20 cellular contexts compared by ENCODE assay signal in the genomic region with DNA sequence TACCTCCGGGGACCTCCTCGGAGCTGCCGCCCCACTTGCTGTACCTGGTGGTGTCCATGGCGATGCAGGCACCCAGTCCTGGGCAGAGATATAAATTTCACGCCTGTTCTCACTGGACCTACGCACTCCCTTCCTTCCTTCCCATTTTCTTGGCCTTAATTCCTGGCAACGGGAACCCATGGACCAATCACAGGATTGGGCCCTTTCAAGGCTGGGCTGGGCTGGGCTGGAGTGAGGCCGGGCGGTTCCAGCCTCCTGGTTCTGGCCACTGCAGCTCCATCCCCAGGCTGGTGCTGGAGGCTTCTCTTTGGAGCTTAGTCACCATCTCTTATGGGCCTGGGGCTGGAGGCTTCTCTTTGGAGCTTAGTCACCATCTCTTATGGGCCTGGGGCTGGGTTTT. TPM values are rescaled to one million over a fixed set of nuclear protein-coding genes. Genes with fewer than 3 reads are reported as not detected.
DNase-seq lines count a peak whose midpoint lies in the region; ATAC-seq, FAIRE-seq and TF ChIP-seq lines count a peak whose summit lies in the region.
"Had no signal": no experiment of that assay in that cellular context is flagged by ENCODE, and none has a peak within 500 bp of the region (broad histone marks: within the 10 kb centered on the region; RNA-seq: fewer than 3 reads in every experiment).

A gene with protein sequence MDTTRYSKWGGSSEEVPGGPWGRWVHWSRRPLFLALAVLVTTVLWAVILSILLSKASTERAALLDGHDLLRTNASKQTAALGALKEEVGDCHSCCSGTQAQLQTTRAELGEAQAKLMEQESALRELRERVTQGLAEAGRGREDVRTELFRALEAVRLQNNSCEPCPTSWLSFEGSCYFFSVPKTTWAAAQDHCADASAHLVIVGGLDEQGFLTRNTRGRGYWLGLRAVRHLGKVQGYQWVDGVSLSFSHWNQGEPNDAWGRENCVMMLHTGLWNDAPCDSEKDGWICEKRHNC (minus strand): TSS at position 66 of the 400 bp plus-strand sequence. CDS start 8 bp downstream, at position 58.

- TF ChIP-seq POLR2A in vagina (IDR thresholded peaks at IDR 0.05), result no peak

- no peak within 1 kb of the TSS for H3K27ac Mint-ChIP-seq in activated naive CD8-positive, alpha-beta T cell
- no peak within 1 kb of the TSS for H3K27ac Mint-ChIP-seq in activated naive CD8-positive, alpha-beta T cell treated with anti-CD3 and anti-CD28 coated beads, Interleukin-2, amount 50 U/mL, for 24 hours
- H3K27ac Mint-ChIP-seq in dendritic cell treated with granulocyte-macrophage colony-stimulating factor and Interleukin-4, amounts not matched to agents 40 ng/mL and 50 ng/mL, for 4 days, result peak within 1 kb of the TSS; percentile 90
- H3K27ac Mint-ChIP-seq in memory B cell, result no peak within 1 kb of the TSS
- no peak within 1 kb of the TSS for H3K27ac Mint-ChIP-seq in stimulated activated effector memory CD8-positive, alpha-beta T cell treated with anti-CD3 and anti-CD28 coated beads, Interleukin-12 subunit alpha, Interleukin-12 subunit beta, amount 100 ng/mL, for 72 hours

- ATAC-seq in activated naive CD8-positive, alpha-beta T cell treated with anti-CD3 and anti-CD28 coated beads, Interleukin-2, amount 50 U/mL, for 24 hours, result no peak
- no peak for ATAC-seq in memory B cell (ENCODE audit: low read depth)
- ATAC-seq in stimulated activated effector memory CD8-positive, alpha-beta T cell treated with anti-CD3 and anti-CD28 coated beads, Interleukin-12 subunit alpha, Interleukin-12 subunit beta, amount 100 ng/mL, for 72 hours, result no peak

- no peaks in the 10 kb centered on the region for H3K9me3 Mint-ChIP-seq in activated naive CD8-positive, alpha-beta T cell (ENCODE audit: low read depth)
- H3K9me3 Mint-ChIP-seq in activated naive CD8-positive, alpha-beta T cell treated with anti-CD3 and anti-CD28 coated beads, Interleukin-2, amount 50 U/mL, for 24 hours, result no peaks in the 10 kb centered on the region
- no peaks in the 10 kb centered on the region for H3K9me3 Mint-ChIP-seq in dendritic cell treated with granulocyte-macrophage colony-stimulating factor and Interleukin-4, amounts not matched to agents 40 ng/mL and 50 ng/mL, for 4 days
- no peaks in the 10 kb centered on the region for H3K9me3 Mint-ChIP-seq in memory B cell
- no peaks in the 10 kb centered on the region for H3K9me3 Mint-ChIP-seq in stimulated activated effector memory CD8-positive, alpha-beta T cell treated with anti-CD3 and anti-CD28 coated beads, Interleukin-12 subunit alpha, Interleukin-12 subunit beta, amount 100 ng/mL, for 72 hours

- no peaks in the 10 kb centered on the region for H3K9me3 ChIP-seq in vagina
- H3K9me3 ChIP-seq: HAP-1 had no signal

- no peaks in the 10 kb centered on the region for H3K36me3 ChIP-seq in vagina
- H3K36me3 ChIP-seq: HAP-1 had no signal

- H3K27me3 Mint-ChIP-seq in activated naive CD8-positive, alpha-beta T cell, result peaks cover 23% of the 10 kb centered on the region
- peaks cover 57% of the 10 kb centered on the region for H3K27me3 Mint-ChIP-seq in activated naive CD8-positive, alpha-beta T cell treated with anti-CD3 and anti-CD28 coated beads, Interleukin-2, amount 50 U/mL, for 24 hours
- H3K27me3 Mint-ChIP-seq in dendritic cell treated with granulocyte-macrophage colony-stimulating factor and Interleukin-4, amounts not matched to agents 40 ng/mL and 50 ng/mL, for 4 days, result no peaks in the 10 kb centered on the region
- peaks cover 24% of the 10 kb centered on the region for H3K27me3 Mint-ChIP-seq in memory B cell

- H3K4me3 Mint-ChIP-seq in activated naive CD8-positive, alpha-beta T cell, result peak within 1 kb of the TSS; percentile 5
- H3K4me3 Mint-ChIP-seq in activated naive CD8-positive, alpha-beta T cell treated with anti-CD3 and anti-CD28 coated beads, Interleukin-2, amount 50 U/mL, for 24 hours, result no peak within 1 kb of the TSS
- peak within 1 kb of the TSS; percentile 78 for H3K4me3 Mint-ChIP-seq in dendritic cell treated with granulocyte-macrophage colony-stimulating factor and Interleukin-4, amounts not matched to agents 40 ng/mL and 50 ng/mL, for 4 days
- H3K4me3 Mint-ChIP-seq in memory B cell, result peak within 1 kb of the TSS; percentile 29
- no peak within 1 kb of the TSS for H3K4me3 Mint-ChIP-seq in stimulated activated effector memory CD8-positive, alpha-beta T cell treated with anti-CD3 and anti-CD28 coated beads, Interleukin-12 subunit alpha, Interleukin-12 subunit beta, amount 100 ng/mL, for 72 hours

- H3K4me3 ChIP-seq in vagina, result no peak within 1 kb of the TSS
- H3K4me3 ChIP-seq: HAP-1 had no signal

- H3K4me1 ChIP-seq in vagina, result no peaks in the 10 kb centered on the region
- H3K4me1 ChIP-seq: HAP-1 had no signal

- H3K27me3 ChIP-seq in vagina, result peaks cover 7% of the 10 kb centered on the region

- intact Hi-C loops in dendritic cell treated with granulocyte-macrophage colony-stimulating factor and Interleukin-4, amounts not matched to agents 40 ng/mL and 50 ng/mL, for 4 days (cut with micrococcal nuclease), result loop anchor here (5.0 kb wide), 1 partner anchor 35 kb away; no protein-coding TSS in a partner anchor
- intact Hi-C loops in vagina (cut with DNase I), result no loop called here

- no peak for TF ChIP-seq CTCF in vagina (IDR thresholded peaks at IDR 0.05)

- H3K4me1 Mint-ChIP-seq in activated naive CD8-positive, alpha-beta T cell (ENCODE audit: low read depth), result peaks cover 12% of the 10 kb centered on the region
- peaks cover 17% of the 10 kb centered on the region for H3K4me1 Mint-ChIP-seq in activated naive CD8-positive, alpha-beta T cell treated with anti-CD3 and anti-CD28 coated beads, Interleukin-2, amount 50 U/mL, for 24 hours
- peaks cover 91% of the 10 kb centered on the region for H3K4me1 Mint-ChIP-seq in dendritic cell treated with granulocyte-macrophage colony-stimulating factor and Interleukin-4, amounts not matched to agents 40 ng/mL and 50 ng/mL, for 4 days (ENCODE audit: low read depth)
- peaks cover 15% of the 10 kb centered on the region for H3K4me1 Mint-ChIP-seq in memory B cell
- H3K4me1 Mint-ChIP-seq in stimulated activated effector memory CD8-positive, alpha-beta T cell treated with anti-CD3 and anti-CD28 coated beads, Interleukin-12 subunit alpha, Interleukin-12 subunit beta, amount 100 ng/mL, for 72 hours, result no peaks in the 10 kb centered on the region

- FAIRE-seq in frontal cortex (lab: Jason Lieb, UNC), result no peak

- no peak within 1 kb of the TSS for H3K27ac ChIP-seq in vagina
- H3K27ac ChIP-seq: 22Rv1, RWPE1 had no signal

- no peak for DNase-seq in activated naive CD8-positive, alpha-beta T cell treated with anti-CD3 and anti-CD28 coated beads, Interleukin-2, amount 50 U/mL, for 24 hours
- DNase-seq in memory B cell (ENCODE audit: low spot score in 2 of 2), result no peak
- DNase-seq in activated T-cell treated with anti-CD3 and anti-CD28 coated beads, Interleukin-2, amount 50 U/mL, for 1 hour, result no peak
- no peak for DNase-seq in stimulated activated effector memory CD8-positive, alpha-beta T cell treated with anti-CD3 and anti-CD28 coated beads, Interleukin-12 subunit alpha, Interleukin-12 subunit beta, amount 100 ng/mL, for 72 hours (ENCODE audit: low spot score in 2 of 2)
- DNase-seq in vagina (ENCODE audit: extremely low spot score in 2 of 2), result no peak
- DNase-seq in frontal cortex (ENCODE audit: low spot score in 2 of 2), result no peak
- DNase-seq: AML-193, DMS 273 treated with DMSO at 0.1 percent for 48 hours, DND-41, GDM1, NCI-H1417 treated with DMSO at 0.1 percent for 48 hours, NCI-H187 treated with DMSO at 0.1 percent for 48 hours, NCI-H226, NCI-H524 had no signal

- H3K36me3 Mint-ChIP-seq in activated naive CD8-positive, alpha-beta T cell, result peaks cover 3% of the 10 kb centered on the region
- H3K36me3 Mint-ChIP-seq in activated naive CD8-positive, alpha-beta T cell treated with anti-CD3 and anti-CD28 coated beads, Interleukin-2, amount 50 U/mL, for 24 hours (ENCODE audit: low read depth), result no peaks in the 10 kb centered on the region
- H3K36me3 Mint-ChIP-seq in dendritic cell treated with granulocyte-macrophage colony-stimulating factor and Interleukin-4, amounts not matched to agents 40 ng/mL and 50 ng/mL, for 4 days (ENCODE audit: low read depth), result peaks cover 63% of the 10 kb centered on the region
- peaks cover 6% of the 10 kb centered on the region for H3K36me3 Mint-ChIP-seq in memory B cell
- no peaks in the 10 kb centered on the region for H3K36me3 Mint-ChIP-seq in stimulated activated effector memory CD8-positive, alpha-beta T cell treated with anti-CD3 and anti-CD28 coated beads, Interleukin-12 subunit alpha, Interleukin-12 subunit beta, amount 100 ng/mL, for 72 hours

RNA-seq across cellular contexts. Expression of the gene that starts here (rescaled TPM):
- 0.98 TPM for total RNA-seq in vagina
- 0.82 TPM for total RNA-seq in frontal cortex
- total RNA-seq: M059J had no signal

Comparison
In these comparisons a context has a peak if more than half of its experiments do, and no peak if none do; other contexts are left out.
1. H3K4me3 Mint-ChIP-seq: peak in activated naive CD8-positive, alpha-beta T cell (single experiment), dendritic cell treated with granulocyte-macrophage colony-stimulating factor and Interleukin-4, amounts not matched to agents 40 ng/mL and 50 ng/mL, for 4 days (single experiment) and memory B cell (single experiment); none in activated naive CD8-positive, alpha-beta T cell treated with anti-CD3 and anti-CD28 coated beads, Interleukin-2, amount 50 U/mL, for 24 hours (single experiment) and stimulated activated effector memory CD8-positive, alpha-beta T cell treated with anti-CD3 and anti-CD28 coated beads, Interleukin-12 subunit alpha, Interleukin-12 subunit beta, amount 100 ng/mL, for 72 hours (single experiment).